8 cellular contexts compared by ENCODE assay signal in genomic region chr1:193104496-193104905, GRCh38. TPM values are rescaled to one million over a fixed set of nuclear protein-coding genes. Genes with fewer than 3 reads are reported as not detected.
A peak's percentile ranks its signal among the peaks of the same experiment; 100 is the strongest.
DNase-seq lines count a peak whose midpoint lies in the region; ATAC-seq and TF ChIP-seq lines count a peak whose summit lies in the region.

No MANE protein-coding gene starts in this region.

- intact Hi-C loops in MCF 10A (cut with micrococcal nuclease): no loop called here
- intact Hi-C loops in sigmoid colon (cut with DNase I): no loop called here

- peaks cover 22% of the 10 kb centered on the region for H3K36me3 Mint-ChIP-seq in MCF 10A (ENCODE audit: insufficient read depth, unreplicated experiment)

- H3K27me3 Mint-ChIP-seq in MCF 10A (ENCODE audit: insufficient read depth, unreplicated experiment): no peaks in the 10 kb centered on the region

- TF ChIP-seq CTCF in MCF 10A (IDR thresholded peaks at IDR 0.05; ENCODE audit: unreplicated experiment): no peak
- no peak for TF ChIP-seq CTCF in sigmoid colon (IDR thresholded peaks at IDR 0.05)

- no peak for TF ChIP-seq POLR2A in sigmoid colon (IDR thresholded peaks at IDR 0.05)

- no peaks in the 10 kb centered on the region for H3K27me3 ChIP-seq in SJCRH30
- H3K27me3 ChIP-seq in sigmoid colon: no peaks in the 10 kb centered on the region

- H3K4me3 Mint-ChIP-seq in MCF 10A (ENCODE audit: unreplicated experiment): peak overlapping the region; percentile 91

- 0 to 1% methylated on average over 24 of the region's 24 CpGs for WGBS in sigmoid colon, 2 donors

- H3K4me1 Mint-ChIP-seq in MCF 10A (ENCODE audit: insufficient read depth, unreplicated experiment): peaks cover 18% of the 10 kb centered on the region

- CTCF ChIA-PET in MCF 10A (lab: Yijun Ruan, JAX): interaction anchor here (0.6 to 9.2 kb wide), 12 partner anchors 9 to 1217 kb away, joined by 3 to 114 read pairs (median 4); partner anchors contain the start of genes CDC73 and UCHL5

- POLR2A ChIA-PET in MCF 10A (lab: Yijun Ruan, JAX): interaction anchor here (0.6 to 14.1 kb wide), 22 partner anchors 9 to 298 kb away, joined by 3 to 302 read pairs (median 9); partner anchors contain the start of genes CDC73, RO60 and UCHL5

- TSS peak; percentile 32 for BruUV-seq in MCF 10A (replicated peaks; lab: Mats Ljungman, UMichigan)

- peak; percentile 49 for ATAC-seq in GM19395 (IDR thresholded peaks at IDR 0.05; ENCODE audit: unreplicated experiment)
- ATAC-seq in HG03432 (IDR thresholded peaks at IDR 0.05; ENCODE audit: unreplicated experiment): peak; percentile 33

- DNase-seq in DMS53 (lab: John Stamatoyannopoulos, UW): peak; percentile 78
- DNase-seq in SJCRH30: peak; percentile 53 to 64
- peak; percentile 71 for DNase-seq in MCF 10A (ENCODE audit: unreplicated experiment)
- DNase-seq in sigmoid colon: peak; percentile 75
- DNase-seq in T-helper 9 cell: no peak

- H3K9me3 Mint-ChIP-seq in MCF 10A (ENCODE audit: unreplicated experiment): no peaks in the 10 kb centered on the region

- peak overlapping the region; percentile 89 for H3K27ac Mint-ChIP-seq in MCF 10A (ENCODE audit: low read depth, unreplicated experiment)

- TF ChIP-seq EP300 in sigmoid colon (IDR thresholded peaks at IDR 0.05): no peak

- peak overlapping the region; percentile 91 for H3K4me3 ChIP-seq in SJCRH30
- peak overlapping the region; percentile 79 for H3K4me3 ChIP-seq in iPS-18c (ENCODE audit: insufficient read depth, low read depth, low read length)
- H3K4me3 ChIP-seq in sigmoid colon: peak overlapping the region; percentile 74 to 96 (median 84)

- H3K9me3 ChIP-seq in SJCRH30 (replicated peaks) (no peaks in the 10 kb centered on the region), iPS-18c (ENCODE audit: control insufficient read depth, insufficient read depth, low read length) (no peaks in the 10 kb centered on the region), sigmoid colon (no peaks in the 10 kb centered on the region)

- H3K4me1 ChIP-seq in SJCRH30 (peaks cover 4% of the 10 kb centered on the region; the same call in 1 of the 2 replicates), sigmoid colon (peaks cover 0 to 25% (median 15%) of the 10 kb centered on the region in 4 donors)

- peak overlapping the region; percentile 81 for H3K27ac ChIP-seq in SJCRH30
- peak overlapping the region; percentile 95 to 97 (median 96) for H3K27ac ChIP-seq in sigmoid colon

- H3K36me3 ChIP-seq in SJCRH30 (peaks cover 11% of the 10 kb centered on the region), sigmoid colon (peaks cover 6 to 14% (median 8%) of the 10 kb centered on the region in 4 donors)

RNA-seq across cellular contexts. Expression of gene GLRX2, which starts 0.7 kb away (rescaled TPM):
- total RNA-seq in SJCRH30 (2014; rRNA removed; shearing (Covaris generic)): 25.8 and 29.2 TPM in 2 replicates
- total RNA-seq in MCF 10A (2022) (59.8 and 74.2 TPM in 2 replicates), sigmoid colon (1 to 10 TPM; 4.2 to 9.2 (median 7.1) TPM)
- 10 to 100 TPM; 13.8 to 23.4 (median 17.6) TPM for polyA plus RNA-seq in sigmoid colon

RNA-seq across cellular contexts. Expression of gene CDC73, which starts 17.3 kb away (rescaled TPM):
- 14.7 and 15.8 TPM in 2 replicates for total RNA-seq in SJCRH30 (2014; rRNA removed; shearing (Covaris generic))
- total RNA-seq in MCF 10A (2022): 79.8 and 85.8 TPM in 2 replicates
- total RNA-seq in sigmoid colon: 10 to 100 TPM; 45.7 to 72.4 (median 52.2) TPM
- polyA plus RNA-seq in sigmoid colon: 10 to 100 TPM; 13.2 to 17.8 (median 14.8) TPM

RNA-seq across cellular contexts. Expression of gene RO60, which starts 45.1 kb away (rescaled TPM):
- total RNA-seq in SJCRH30 (2014; rRNA removed; shearing (Covaris generic)): 80.9 and 91.9 TPM in 2 replicates
- total RNA-seq in MCF 10A (2022): 128 and 135 TPM in 2 replicates
- 100 to 1,000 TPM in 3 of 4 donors, 10 to 100 TPM in 1; 94.6 to 128 (median 111) TPM for total RNA-seq in sigmoid colon
- 10 to 100 TPM in 2 of 3 donors, 1 to 10 TPM in 1; 8.7 to 12.6 (median 11.6) TPM for polyA plus RNA-seq in sigmoid colon

RNA-seq across cellular contexts. Expression of gene UCHL5, which starts 45.3 kb away (rescaled TPM):
- 36.1 and 42.2 TPM in 2 replicates for total RNA-seq in SJCRH30 (2014; rRNA removed; shearing (Covaris generic))
- total RNA-seq in MCF 10A (2022) (79.2 and 94.4 TPM in 2 replicates), sigmoid colon (10 to 100 TPM; 24.6 to 47.6 (median 36.8) TPM)
- 10 to 100 TPM; 19.9 to 22.2 (median 21.0) TPM for polyA plus RNA-seq in sigmoid colon
